In the genomic region with DNA sequence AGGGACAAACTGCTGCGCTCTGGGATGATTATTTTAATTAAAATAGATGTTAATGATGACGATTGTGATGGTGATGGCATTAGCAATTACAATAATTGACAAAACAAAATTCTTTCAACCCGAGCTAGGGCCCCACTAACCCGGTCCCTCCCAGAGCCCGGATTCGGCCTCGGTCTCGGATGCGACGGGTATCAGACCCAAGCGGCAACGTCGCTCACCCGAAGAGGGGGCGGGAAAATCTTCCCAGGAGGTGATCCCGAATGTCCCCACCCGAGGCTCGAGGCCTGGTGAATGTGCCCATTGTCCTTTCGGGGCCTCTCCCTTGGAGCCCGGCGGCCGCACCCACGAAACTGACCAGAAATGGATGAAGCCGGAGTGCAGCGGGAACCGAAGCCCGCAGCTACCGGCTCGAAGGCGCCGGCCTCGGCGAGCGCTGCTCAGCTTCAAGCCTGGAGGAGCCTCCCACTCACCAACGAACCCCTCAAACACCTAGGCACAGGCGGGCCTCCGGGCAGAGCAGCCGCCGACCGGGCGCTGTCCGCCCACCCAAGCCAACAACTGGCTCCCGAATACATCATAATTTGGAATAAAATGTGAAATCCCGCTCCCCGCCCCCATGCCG, we compare ENCODE assay signal across 10 cellular contexts. TPM values are rescaled to one million over a fixed set of nuclear protein-coding genes. Genes with fewer than 3 reads are reported as not detected.
DNase-seq lines count a peak whose midpoint lies in the region; ATAC-seq and TF ChIP-seq lines count a peak whose summit lies in the region.
"Had no signal": no experiment of that assay in that cellular context is flagged by ENCODE, and none has a peak within 500 bp of the region (broad histone marks: within the 10 kb centered on the region; RNA-seq: fewer than 3 reads in every experiment).

No MANE protein-coding gene starts in this region.

- DNase-seq in CD4-positive, CD25-positive, alpha-beta regulatory T cell, result peak in 1 of 3 donors; percentile 26
- no peak for DNase-seq in endothelial cell (ENCODE audit: low spot score)
- peak; percentile 69 for DNase-seq in neural progenitor cell (ENCODE audit: low spot score)
- DNase-seq in HEK293T (ENCODE audit: extremely low spot score), result no peak
- DNase-seq: HCEC 1CT had no signal

- peaks cover 91% of the 10 kb centered on the region for H3K27me3 Mint-ChIP-seq in CD4-positive, CD25-positive, alpha-beta regulatory T cell
- H3K27me3 Mint-ChIP-seq in IgD-negative memory B cell (peaks cover 85% of the 10 kb centered on the region), endothelial cell (ENCODE audit: unreplicated experiment) (peaks cover 59% of the 10 kb centered on the region), neural progenitor cell (ENCODE audit: insufficient read depth, low read depth) (peaks cover 88% of the 10 kb centered on the region)

- H3F3A ChIP-seq in neural progenitor cell (ENCODE audit: low read depth), result peaks cover 22% of the 10 kb centered on the region

- H3K27ac Mint-ChIP-seq in CD4-positive, CD25-positive, alpha-beta regulatory T cell, result no peak overlapping the region
- H3K27ac Mint-ChIP-seq in IgD-negative memory B cell (no peak overlapping the region), endothelial cell (ENCODE audit: unreplicated experiment) (peak overlapping the region; percentile 100), neural progenitor cell (no peak overlapping the region)

- peaks cover 64% of the 10 kb centered on the region for H3K27me3 ChIP-seq in CD4-positive, CD25-positive, alpha-beta regulatory T cell (ENCODE audit: control insufficient read depth, insufficient read depth, low read length)
- peaks cover 100% of the 10 kb centered on the region for H3K27me3 ChIP-seq in neural progenitor cell

- H3K4me2 ChIP-seq in neural progenitor cell, result peak overlapping the region; percentile 45

- no peaks in the 10 kb centered on the region for H3K79me2 ChIP-seq in neural progenitor cell (ENCODE audit: low read depth)

- peaks cover 0 to 5% (median 0%) of the 10 kb centered on the region in 7 donors for H3K9me3 Mint-ChIP-seq in CD4-positive, CD25-positive, alpha-beta regulatory T cell
- H3K9me3 Mint-ChIP-seq in IgD-negative memory B cell, result peaks cover 0 to 2% (median 0%) of the 10 kb centered on the region in 3 donors
- H3K9me3 Mint-ChIP-seq in endothelial cell (ENCODE audit: unreplicated experiment), result no peaks in the 10 kb centered on the region
- H3K9me3 Mint-ChIP-seq in neural progenitor cell, result peaks cover 5% of the 10 kb centered on the region

- peaks cover 0 to 42% (median 25%) of the 10 kb centered on the region in 4 donors for H3K4me1 Mint-ChIP-seq in CD4-positive, CD25-positive, alpha-beta regulatory T cell
- H3K4me1 Mint-ChIP-seq in IgD-negative memory B cell (peaks cover 6 to 13% (median 13%) of the 10 kb centered on the region in 3 donors), endothelial cell (ENCODE audit: unreplicated experiment) (peaks cover 72% of the 10 kb centered on the region), neural progenitor cell (peaks cover 30% of the 10 kb centered on the region)

- no peaks in the 10 kb centered on the region for H3K36me3 Mint-ChIP-seq in CD4-positive, CD25-positive, alpha-beta regulatory T cell
- H3K36me3 Mint-ChIP-seq in IgD-negative memory B cell (peaks cover 2% of the 10 kb centered on the region), endothelial cell (ENCODE audit: low read depth, unreplicated experiment) (peaks cover 49% of the 10 kb centered on the region), neural progenitor cell (peaks cover 2% of the 10 kb centered on the region)

- TF ChIP-seq CTCF in endothelial cell (IDR thresholded peaks at IDR 0.05; ENCODE audit: unreplicated experiment), result no peak
- TF ChIP-seq CTCF in neural progenitor cell (IDR thresholded peaks at IDR 0.05), result no peak

- H4K20me1 ChIP-seq in neural progenitor cell (ENCODE audit: low read depth), result peaks cover 74% of the 10 kb centered on the region

- no peak overlapping the region for H3K4me3 ChIP-seq in CD4-positive, CD25-positive, alpha-beta regulatory T cell (ENCODE audit: low read depth, low read length)
- H3K4me3 ChIP-seq in neural progenitor cell, result no peak overlapping the region
- H3K4me3 ChIP-seq: SJSA1 had no signal

- no peaks in the 10 kb centered on the region for H3K36me3 ChIP-seq in CD4-positive, CD25-positive, alpha-beta regulatory T cell (ENCODE audit: control insufficient read depth, insufficient read depth, low read length)
- H3K36me3 ChIP-seq in neural progenitor cell, result no peaks in the 10 kb centered on the region
- H3K36me3 ChIP-seq: SJSA1 had no signal

- CTCF ChIA-PET in HEK293T (lab: Yijun Ruan, JAX), result no interaction called here

- peaks cover 40% of the 10 kb centered on the region for H3K4me1 ChIP-seq in CD4-positive, CD25-positive, alpha-beta regulatory T cell (ENCODE audit: control insufficient read depth, insufficient read depth, low read length, poor library complexity, severe bottlenecking)
- peaks cover 39% of the 10 kb centered on the region for H3K4me1 ChIP-seq in neural progenitor cell

- POLR2A ChIA-PET in HEK293T (lab: Yijun Ruan, JAX), result no interaction called here

- H3K4me3 Mint-ChIP-seq in CD4-positive, CD25-positive, alpha-beta regulatory T cell, result peak overlapping the region; percentile 38 to 83 (median 75)
- H3K4me3 Mint-ChIP-seq in IgD-negative memory B cell (peak overlapping the region in 3 of 4 donors; percentile 25 to 73 (median 56)), endothelial cell (ENCODE audit: unreplicated experiment) (peak overlapping the region; percentile 100), neural progenitor cell (no peak overlapping the region)

- no peak overlapping the region for H2AFZ ChIP-seq in neural progenitor cell (replicated peaks)

- no peak overlapping the region for H3K9ac ChIP-seq in neural progenitor cell

- H3K27ac ChIP-seq in CD4-positive, CD25-positive, alpha-beta regulatory T cell (ENCODE audit: insufficient read depth, low read length, poor library complexity, severe bottlenecking), result no peak overlapping the region
- no peak overlapping the region for H3K27ac ChIP-seq in neural progenitor cell
- H3K27ac ChIP-seq: SJSA1 had no signal

- no peaks in the 10 kb centered on the region for H3K9me3 ChIP-seq in CD4-positive, CD25-positive, alpha-beta regulatory T cell (ENCODE audit: control insufficient read depth in 2 of 2, low read length in 2 of 2)
- no peaks in the 10 kb centered on the region for H3K9me3 ChIP-seq in neural progenitor cell (ENCODE audit: low read depth)
- H3K9me3 ChIP-seq: SJSA1 had no signal

- no peak for ATAC-seq in CD4-positive, CD25-positive, alpha-beta regulatory T cell (ENCODE audit: low read depth in 2 of 2)
- ATAC-seq in HG03196 (IDR thresholded peaks at IDR 0.05; ENCODE audit: unreplicated experiment), result no peak
- ATAC-seq in HG02884 (IDR thresholded peaks at IDR 0.05; ENCODE audit: unreplicated experiment), result no peak
- ATAC-seq in HG03175 (IDR thresholded peaks at IDR 0.05; ENCODE audit: unreplicated experiment), result no peak

TF ChIP-seq in HEK293T, 16 proteins besides CTCF, POLR2A, EP300 and RAD21:
- TF ChIP-seq FOXK2 (IDR thresholded peaks at IDR 0.05) (no peak), ARNT (IDR thresholded peaks at IDR 0.05) (no peak)

RNA-seq across cellular contexts. Expression of a gene that starts 1.2 kb away (rescaled TPM):
- total RNA-seq in CD4-positive, CD25-positive, alpha-beta regulatory T cell, result 4.4 TPM
- not detected for polyA plus RNA-seq in CD4-positive, CD25-positive, alpha-beta regulatory T cell
- polyA plus RNA-seq in IgD-negative memory B cell, result 0.19 TPM
- 199 TPM for total RNA-seq in endothelial cell (ENCODE audit: unreplicated experiment)
- total RNA-seq in neural progenitor cell (ENCODE audit: low replicate concordance), result not detected in 2 replicates
- total RNA-seq: SJSA1 had no signal

RNA-seq across cellular contexts. Expression of a gene that starts 41.0 kb away (rescaled TPM):
- total RNA-seq in CD4-positive, CD25-positive, alpha-beta regulatory T cell, result 0.94 TPM
- polyA plus RNA-seq in CD4-positive, CD25-positive, alpha-beta regulatory T cell, result not detected
- 1.1 TPM for polyA plus RNA-seq in IgD-negative memory B cell
- total RNA-seq in endothelial cell (ENCODE audit: unreplicated experiment) (not detected), neural progenitor cell (ENCODE audit: low replicate concordance) (not detected in 2 replicates)
- total RNA-seq: SJSA1 had no signal

Comparison
In these comparisons a context has a peak if more than half of its experiments do, and no peak if none do; other contexts are left out.
1. RNA of a gene that starts 1.2 kb away (total RNA-seq): 199 TPM in endothelial cell (single experiment); 4.4 TPM in CD4-positive, CD25-positive, alpha-beta regulatory T cell (single experiment) and not detected in neural progenitor cell; every median in the first group is over 10 times any median in the second.